9 cellular contexts compared by ENCODE assay signal in the genomic region with DNA sequence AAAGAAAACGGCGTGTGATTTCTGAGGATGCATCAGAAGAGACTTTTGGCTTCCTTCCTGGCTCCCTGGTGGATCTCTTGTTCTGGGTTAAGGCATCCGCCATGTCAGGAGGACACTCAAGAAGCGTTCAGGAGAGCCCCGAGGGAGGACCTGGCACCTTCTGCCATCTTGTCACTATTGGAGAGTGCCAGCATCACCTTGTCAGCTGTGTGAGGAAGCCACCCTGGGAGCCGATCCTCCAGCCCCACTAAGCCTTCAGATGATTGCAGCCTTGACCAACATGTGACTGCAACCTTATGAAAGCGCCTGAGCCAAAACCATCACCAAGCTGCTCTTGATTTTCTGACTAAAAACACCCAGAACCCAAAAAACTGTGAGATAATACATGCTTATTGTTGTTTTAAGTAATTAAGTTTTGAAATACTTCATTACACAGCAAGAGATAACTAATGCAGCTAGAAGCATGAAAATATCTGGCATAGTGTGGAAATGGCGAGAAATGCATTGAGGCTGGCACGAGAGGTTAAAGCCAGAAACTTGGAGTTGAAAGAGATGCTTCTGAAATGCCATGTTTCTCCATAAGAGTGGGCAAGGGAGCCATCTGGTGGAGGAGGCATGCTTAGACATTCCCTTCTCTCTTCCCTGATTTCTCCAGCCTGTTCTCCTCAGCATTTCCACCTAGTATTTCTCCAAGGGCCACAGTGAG. TPM values are rescaled to one million over a fixed set of nuclear protein-coding genes. Genes with fewer than 3 reads are reported as not detected.
DNase-seq lines count a peak whose midpoint lies in the region; FAIRE-seq and TF ChIP-seq lines count a peak whose summit lies in the region.
"Had no signal": no experiment of that assay in that cellular context is flagged by ENCODE, and none has a peak within 500 bp of the region (broad histone marks: within the 10 kb centered on the region; RNA-seq: fewer than 3 reads in every experiment).

No MANE protein-coding gene starts in this region.

- no peaks in the 10 kb centered on the region for H4K20me1 ChIP-seq in keratinocyte (ENCODE audit: control insufficient read depth, extremely low read depth, insufficient read depth, low read length)
- H4K20me1 ChIP-seq: BLaER1 had no signal

- peak; percentile 82 for FAIRE-seq in keratinocyte (lab: Jason Lieb, UNC)

- no peak overlapping the region for H2AFZ ChIP-seq in keratinocyte (ENCODE audit: control insufficient read depth, low read length)

- no peaks in the 10 kb centered on the region for H3K36me3 ChIP-seq in keratinocyte (ENCODE audit: control insufficient read depth in 2 of 2, extremely low read depth in 1 of 2, insufficient read depth in 2 of 2, low read length in 2 of 2)
- H3K36me3 ChIP-seq: BLaER1 had no signal

- dilution Hi-C loops in keratinocyte (cut with MboI; ENCODE audit: extremely low pct_ligation_motif_present, low sequenced_read_pairs): no loop called here

- H3K27me3 Mint-ChIP-seq in T-helper 2 cell treated with Interferon-gamma antibody and Interleukin-4, amounts not matched to agents 5 μg/mL and 100 μg/mL, for 36 hours (ENCODE audit: low read depth): no peaks in the 10 kb centered on the region

- H3K9ac ChIP-seq in keratinocyte (ENCODE audit: control insufficient read depth, extremely low read depth, insufficient read depth, low read length): no peak overlapping the region
- H3K9ac ChIP-seq: BLaER1 had no signal

- H3K4me1 ChIP-seq in keratinocyte (ENCODE audit: control insufficient read depth, extremely low read depth, insufficient read depth, low read length): peaks cover 8% of the 10 kb centered on the region

- DNase-seq in NCI-H1417 (lab: John Stamatoyannopoulos, UW) (peak; percentile 24 to 80 (median 59)), NCI-H1417 treated with DMSO at 0.1 percent for 48 hours (lab: John Stamatoyannopoulos, UW) (no peak), NCI-H146 treated with DMSO at 0.1 percent for 48 hours (lab: John Stamatoyannopoulos, UW; ENCODE audit: unreplicated experiment) (peak; percentile 68), T47D (ENCODE audit: low read depth in 1 of 2, low spot score in 1 of 2) (peak; percentile 54 to 88), keratinocyte (ENCODE audit: low read depth, low spot score) (no peak), GM19240 (ENCODE audit: insufficient read length, low spot score) (no peak)
- DNase-seq in T-helper 2 cell treated with Interferon-gamma antibody and Interleukin-4, amounts not matched to agents 5 μg/mL and 100 μg/mL, for 36 hours (ENCODE audit: low spot score): peak; percentile 23
- peak; percentile 38 for DNase-seq in stimulated activated CD4-positive, alpha-beta T cell treated with anti-CD3 and anti-CD28 coated beads, Interleukin-1b, Interleukin-23, amount 100 ng/mL, for 48 hours

- H3K4me3 Mint-ChIP-seq in T-helper 2 cell treated with Interferon-gamma antibody and Interleukin-4, amounts not matched to agents 5 μg/mL and 100 μg/mL, for 36 hours: no peak overlapping the region

- in situ Hi-C loops in T47D (cut with HindIII; ENCODE audit: low pct_unique_long_range_greater_than_20kb, low sequenced_read_pairs): no loop called here

- no peaks in the 10 kb centered on the region for H3K79me2 ChIP-seq in keratinocyte (ENCODE audit: control insufficient read depth, insufficient read depth, low read length)

- H3K9me3 Mint-ChIP-seq in T-helper 2 cell treated with Interferon-gamma antibody and Interleukin-4, amounts not matched to agents 5 μg/mL and 100 μg/mL, for 36 hours: peaks cover 3% of the 10 kb centered on the region

- no peaks in the 10 kb centered on the region for H3K27me3 ChIP-seq in keratinocyte (ENCODE audit: control insufficient read depth, extremely low read depth, insufficient read depth, low read length)
- H3K27me3 ChIP-seq: BLaER1 had no signal

- no peak overlapping the region for H3K4me2 ChIP-seq in keratinocyte (ENCODE audit: control insufficient read depth, extremely low read depth, insufficient read depth, low read depth, low read length)
- H3K4me2 ChIP-seq: BLaER1 had no signal

- peak; percentile 85 to 97 (median 92) for TF ChIP-seq CTCF in keratinocyte (optimal IDR thresholded peaks at IDR 0.05 in 1 of 3, IDR thresholded peaks at IDR 0.05 in 1 of 3, conservative IDR thresholded peaks at IDR 0.05 in 1 of 3; ENCODE audit: extremely low read depth in 1 of 3, insufficient read depth in 2 of 3, low read length in 3 of 3)

- H3K27ac ChIP-seq in keratinocyte (ENCODE audit: control insufficient read depth, insufficient read depth, low read length): no peak overlapping the region
- H3K27ac ChIP-seq: BLaER1 had no signal

- peaks cover 2% of the 10 kb centered on the region for H3K4me1 Mint-ChIP-seq in T-helper 2 cell treated with Interferon-gamma antibody and Interleukin-4, amounts not matched to agents 5 μg/mL and 100 μg/mL, for 36 hours (ENCODE audit: low read depth)

- H3K9me1 ChIP-seq in keratinocyte (ENCODE audit: control insufficient read depth, extremely low read depth, insufficient read depth, low read length): no peaks in the 10 kb centered on the region

- no peak overlapping the region for H3K4me3 ChIP-seq in keratinocyte (ENCODE audit: control insufficient read depth in 2 of 3, extremely low read depth in 1 of 3, insufficient read depth in 2 of 3, low read depth in 1 of 3, low read length in 3 of 3)
- H3K4me3 ChIP-seq: BLaER1 had no signal

- H3K36me3 Mint-ChIP-seq in T-helper 2 cell treated with Interferon-gamma antibody and Interleukin-4, amounts not matched to agents 5 μg/mL and 100 μg/mL, for 36 hours (ENCODE audit: low read depth): no peaks in the 10 kb centered on the region

- no peaks in the 10 kb centered on the region for H3K9me3 ChIP-seq in keratinocyte (ENCODE audit: control insufficient read depth, low read depth, low read length)

- H3K27ac Mint-ChIP-seq in T-helper 2 cell treated with Interferon-gamma antibody and Interleukin-4, amounts not matched to agents 5 μg/mL and 100 μg/mL, for 36 hours: no peak overlapping the region

RNA-seq across cellular contexts. Expression of a gene that starts 5.4 kb away (rescaled TPM):
- polyA plus RNA-seq in keratinocyte: 14.2 to 23.2 TPM (median 14.3 TPM) in 3 replicates
- polyA plus RNA-seq in keratinocyte (2011; ENCODE audit: low read depth): 10.1 TPM
- polyA plus RNA-seq in keratinocyte (2011; cell fraction: cytosol; rRNA removed): 5.8 and 6.5 TPM in 2 replicates
- polyA plus RNA-seq in keratinocyte (2011; cell fraction: nucleus; rRNA removed): 66.2 and 75.9 TPM in 2 replicates
- 10.9 and 15.3 TPM in 2 replicates for polyA plus RNA-seq in keratinocyte (2012; ENCODE audit: low replicate concordance)
- polyA minus RNA-seq in keratinocyte: 12.6 to 19.6 TPM (median 18.3 TPM) in 3 replicates
- polyA minus RNA-seq in keratinocyte (2011; cell fraction: cytosol; rRNA and poly(A)+ RNA removed): 10.9 TPM
- 28.7 and 34.0 TPM in 2 replicates for polyA minus RNA-seq in keratinocyte (2011; cell fraction: nucleus; rRNA and poly(A)+ RNA removed)

RNA-seq across cellular contexts. Expression of a gene that starts 18.0 kb away (rescaled TPM):
- 24.0 to 85.1 TPM (median 39.7 TPM) in 3 replicates for polyA plus RNA-seq in keratinocyte
- 3.6 TPM for polyA plus RNA-seq in keratinocyte (2011; ENCODE audit: low read depth)
- 54.3 and 80.9 TPM in 2 replicates for polyA plus RNA-seq in keratinocyte (2011; cell fraction: cytosol; rRNA removed)
- 88.1 and 97.3 TPM in 2 replicates for polyA plus RNA-seq in keratinocyte (2011; cell fraction: nucleus; rRNA removed)
- 16.9 and 47.1 TPM in 2 replicates for polyA plus RNA-seq in keratinocyte (2012; ENCODE audit: low replicate concordance)
- 26.4 to 53.8 TPM (median 34.8 TPM) in 3 replicates for polyA minus RNA-seq in keratinocyte
- 62.7 TPM for polyA minus RNA-seq in keratinocyte (2011; cell fraction: cytosol; rRNA and poly(A)+ RNA removed)
- 26.9 and 36.7 TPM in 2 replicates for polyA minus RNA-seq in keratinocyte (2011; cell fraction: nucleus; rRNA and poly(A)+ RNA removed)

RNA-seq across cellular contexts. Expression of a gene that starts 40.3 kb away (rescaled TPM):
- not detected in 3 replicates for polyA plus RNA-seq in keratinocyte
- polyA plus RNA-seq in keratinocyte (2011; ENCODE audit: low read depth): not detected
- not detected in 2 replicates for polyA plus RNA-seq in keratinocyte (2011; cell fraction: cytosol; rRNA removed)
- polyA plus RNA-seq in keratinocyte (2011; cell fraction: nucleus; rRNA removed): not detected in 2 replicates
- 0.11 TPM in 1 of 2 replicates, not detected in the other for polyA plus RNA-seq in keratinocyte (2012; ENCODE audit: low replicate concordance)
- polyA minus RNA-seq in keratinocyte: not detected in 3 replicates
- not detected for polyA minus RNA-seq in keratinocyte (2011; cell fraction: cytosol; rRNA and poly(A)+ RNA removed)
- polyA minus RNA-seq in keratinocyte (2011; cell fraction: nucleus; rRNA and poly(A)+ RNA removed): not detected in 2 replicates

RNA-seq across cellular contexts. Expression of a gene that starts 44.5 kb away (rescaled TPM):
- polyA plus RNA-seq in keratinocyte: 22.3 to 83.2 TPM (median 48.8 TPM) in 3 replicates
- 35.6 TPM for polyA plus RNA-seq in keratinocyte (2011; ENCODE audit: low read depth)
- 46.4 and 55.3 TPM in 2 replicates for polyA plus RNA-seq in keratinocyte (2011; cell fraction: cytosol; rRNA removed)
- 55.8 and 77.0 TPM in 2 replicates for polyA plus RNA-seq in keratinocyte (2011; cell fraction: nucleus; rRNA removed)
- polyA plus RNA-seq in keratinocyte (2012; ENCODE audit: low replicate concordance): 28.2 and 159 TPM in 2 replicates
- 26.9 to 46.4 TPM (median 32.3 TPM) in 3 replicates for polyA minus RNA-seq in keratinocyte
- 62.0 TPM for polyA minus RNA-seq in keratinocyte (2011; cell fraction: cytosol; rRNA and poly(A)+ RNA removed)
- 53.1 and 56.0 TPM in 2 replicates for polyA minus RNA-seq in keratinocyte (2011; cell fraction: nucleus; rRNA and poly(A)+ RNA removed)

Comparison
In these comparisons a context has a peak if more than half of its experiments do, and no peak if none do; other contexts are left out.
1. DNase-seq: peak in NCI-H1417 (3 of 3), NCI-H146 treated with DMSO at 0.1 percent for 48 hours (single experiment), T-helper 2 cell treated with Interferon-gamma antibody and Interleukin-4, amounts not matched to agents 5 μg/mL and 100 μg/mL, for 36 hours (single experiment), T47D (2 of 2) and stimulated activated CD4-positive, alpha-beta T cell treated with anti-CD3 and anti-CD28 coated beads, Interleukin-1b, Interleukin-23, amount 100 ng/mL, for 48 hours (single experiment); none in NCI-H1417 treated with DMSO at 0.1 percent for 48 hours (single experiment), keratinocyte (single experiment) and GM19240 (single experiment).